14 cellular contexts compared by ENCODE assay signal in the genomic region with DNA sequence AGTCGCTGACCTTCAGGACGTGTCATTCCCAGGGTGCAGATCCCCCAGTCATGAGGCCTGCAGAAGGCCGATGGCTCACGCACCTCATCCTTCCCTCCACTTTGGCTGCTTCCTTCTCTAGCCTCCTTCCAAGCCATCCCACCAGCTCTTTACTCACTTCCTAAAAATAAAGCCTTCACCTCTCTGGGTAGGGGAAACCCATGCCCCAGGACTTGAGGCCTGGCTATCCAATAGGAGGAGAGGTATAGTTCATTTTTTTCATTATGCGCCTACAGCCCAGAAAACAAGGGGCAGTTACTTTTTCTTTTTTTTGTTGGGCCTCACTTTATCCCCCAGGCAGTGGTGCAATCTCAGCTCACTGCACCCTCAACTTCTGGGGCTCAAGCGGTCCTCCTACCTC.
DNase-seq lines count a peak whose midpoint lies in the region; ATAC-seq, FAIRE-seq and TF ChIP-seq lines count a peak whose summit lies in the region.
"Had no signal": no experiment of that assay in that cellular context is flagged by ENCODE, and none has a peak within 500 bp of the region (broad histone marks: within the 10 kb centered on the region; RNA-seq: fewer than 3 reads in every experiment).

No MANE protein-coding gene starts in this region.

- no peaks in the 10 kb centered on the region for H4K20me1 ChIP-seq in MM.1S (ENCODE audit: insufficient read depth, low read length)

- H3K9me2 ChIP-seq in MM.1S (replicated peaks; ENCODE audit: insufficient read depth, low read length): no peaks in the 10 kb centered on the region

- H3K4me2 ChIP-seq in MM.1S (ENCODE audit: low read depth, low read length): 0 out of 2 replicates have a peak overlapping the region, but pooled peaks have one; percentile 19
- H3K4me2 ChIP-seq: GM23338 had no signal

- no peak overlapping the region for H2AFZ ChIP-seq in MM.1S (ENCODE audit: low read length)
- H2AFZ ChIP-seq: GM23338 had no signal

- peaks cover 14% of the 10 kb centered on the region for H3F3A ChIP-seq in MM.1S (ENCODE audit: insufficient read depth, low read length)

- peaks cover 14% of the 10 kb centered on the region for H3K4me1 Mint-ChIP-seq in central memory CD8-positive, alpha-beta T cell
- peaks cover 11 to 16% of the 10 kb centered on the region in 2 donors for H3K4me1 Mint-ChIP-seq in stimulated activated naive B cell treated with anti-CD40 and anti-IgM and Interleukin-4, amounts not matched to agents 10 μg/mL and 1 μg/mL and 100 μg/mL, for 72 hours
- H3K4me1 Mint-ChIP-seq: GM23338 had no signal

- H3K27me3 Mint-ChIP-seq in central memory CD8-positive, alpha-beta T cell: no peaks in the 10 kb centered on the region
- no peaks in the 10 kb centered on the region for H3K27me3 Mint-ChIP-seq in stimulated activated naive B cell treated with anti-CD40 and anti-IgM and Interleukin-4, amounts not matched to agents 10 μg/mL and 1 μg/mL and 100 μg/mL, for 72 hours
- H3K27me3 Mint-ChIP-seq: CD4-positive, alpha-beta memory T cell had no signal

- no peaks in the 10 kb centered on the region for H3K36me3 Mint-ChIP-seq in central memory CD8-positive, alpha-beta T cell (ENCODE audit: insufficient read depth)
- peaks cover 8 to 14% of the 10 kb centered on the region in 2 donors for H3K36me3 Mint-ChIP-seq in stimulated activated naive B cell treated with anti-CD40 and anti-IgM and Interleukin-4, amounts not matched to agents 10 μg/mL and 1 μg/mL and 100 μg/mL, for 72 hours

- peak in 1 of 8 donors; percentile 35 for ATAC-seq in heart right ventricle
- no peak for ATAC-seq in central memory CD8-positive, alpha-beta T cell (replicated peaks; ENCODE audit: extremely low read depth, poor library complexity, severe bottlenecking)
- peak; percentile 49 to 53 for ATAC-seq in stimulated activated naive B cell treated with anti-CD40 and anti-IgM and Interleukin-4, amounts not matched to agents 10 μg/mL and 1 μg/mL and 100 μg/mL, for 72 hours (replicated peaks)
- ATAC-seq: GM23338 had no signal

- no peaks in the 10 kb centered on the region for H3K27me3 ChIP-seq in heart right ventricle
- H3K27me3 ChIP-seq in right atrium auricular region: no peaks in the 10 kb centered on the region
- no peaks in the 10 kb centered on the region; the same call in 1 of the 2 replicates for H3K27me3 ChIP-seq in MM.1S (replicated peaks; ENCODE audit: insufficient read depth, low read length)
- H3K27me3 ChIP-seq: SJCRH30 had no signal

- H3K36me3 ChIP-seq in heart right ventricle (no peaks in the 10 kb centered on the region), right atrium auricular region (no peaks in the 10 kb centered on the region), MM.1S (replicated peaks; ENCODE audit: insufficient read depth, low read length) (no peaks in the 10 kb centered on the region)
- H3K36me3 ChIP-seq: SJCRH30 had no signal

- H3K27ac ChIP-seq in heart right ventricle (peak overlapping the region in 9 of 10 donors; percentile 22 to 82 (median 58)), right atrium auricular region (peak overlapping the region in 1 of 2 donors; percentile 48), MM.1S (ENCODE audit: low read length) (no peak overlapping the region)
- H3K27ac ChIP-seq: A549, SJCRH30 had no signal

- intact Hi-C loops in heart right ventricle (cut with DNase I): loop anchor here in 2 of 10 donors (5.0 to 10.0 kb wide), 2 partner anchors 85 to 93 kb away; a partner anchor contains a TSS

- H3K9me3 Mint-ChIP-seq in central memory CD8-positive, alpha-beta T cell: no peaks in the 10 kb centered on the region
- H3K9me3 Mint-ChIP-seq in stimulated activated naive B cell treated with anti-CD40 and anti-IgM and Interleukin-4, amounts not matched to agents 10 μg/mL and 1 μg/mL and 100 μg/mL, for 72 hours: peaks cover 9 to 16% of the 10 kb centered on the region in 2 donors

- no peak overlapping the region for H3K4me3 Mint-ChIP-seq in central memory CD8-positive, alpha-beta T cell
- no peak overlapping the region for H3K4me3 Mint-ChIP-seq in stimulated activated naive B cell treated with anti-CD40 and anti-IgM and Interleukin-4, amounts not matched to agents 10 μg/mL and 1 μg/mL and 100 μg/mL, for 72 hours
- H3K4me3 Mint-ChIP-seq: GM23338 had no signal

- H3K9ac ChIP-seq in MM.1S (ENCODE audit: low read length): no peak overlapping the region

- H3K4me3 ChIP-seq in heart right ventricle: no peak overlapping the region
- no peak overlapping the region for H3K4me3 ChIP-seq in right atrium auricular region
- H3K4me3 ChIP-seq in MM.1S (ENCODE audit: low read length): no peak overlapping the region
- H3K4me3 ChIP-seq: A549, GM23338, SJCRH30 had no signal

- H3K27ac Mint-ChIP-seq in central memory CD8-positive, alpha-beta T cell (ENCODE audit: low read depth): peak overlapping the region; percentile 24
- H3K27ac Mint-ChIP-seq in stimulated activated naive B cell treated with anti-CD40 and anti-IgM and Interleukin-4, amounts not matched to agents 10 μg/mL and 1 μg/mL and 100 μg/mL, for 72 hours: no peak overlapping the region
- H3K27ac Mint-ChIP-seq: CD4-positive, alpha-beta memory T cell; GM23338 had no signal

- H3K4me1 ChIP-seq in heart right ventricle (peaks cover 6 to 36% (median 26%) of the 10 kb centered on the region in 9 donors), right atrium auricular region (peaks cover 0 to 19% of the 10 kb centered on the region in 2 donors), MM.1S (ENCODE audit: low read length) (peaks cover 26% of the 10 kb centered on the region)

- H3K9me3 ChIP-seq in heart right ventricle (peaks cover 0 to 21% (median 8%) of the 10 kb centered on the region in 11 donors), right atrium auricular region (peaks cover 0 to 14% of the 10 kb centered on the region in 2 donors), MM.1S (replicated peaks; ENCODE audit: insufficient read depth, low read length) (no peaks in the 10 kb centered on the region)
- H3K9me3 ChIP-seq: SJCRH30 had no signal

- 97 to 99% methylated on average over 6 of the region's 6 CpGs for WGBS in heart right ventricle, 2 donors

- TF ChIP-seq CTCF in heart right ventricle (IDR thresholded peaks at IDR 0.05): no peak
- no peak for TF ChIP-seq CTCF in right atrium auricular region (IDR thresholded peaks at IDR 0.05)
- TF ChIP-seq CTCF in MM.1S (IDR thresholded peaks at IDR 0.05; ENCODE audit: low read length): no peak

- no peaks in the 10 kb centered on the region for H3K79me2 ChIP-seq in MM.1S (ENCODE audit: low read length)

- no peak for FAIRE-seq in frontal cortex (lab: Jason Lieb, UNC)
- FAIRE-seq: A549, D721Med, G401.6 had no signal

- no peak for DNase-seq in heart right ventricle
- DNase-seq in right atrium auricular region (ENCODE audit: low spot score): no peak
- DNase-seq in MM.1S: no peak
- DNase-seq in central memory CD8-positive, alpha-beta T cell (ENCODE audit: low spot score in 2 of 2): no peak
- DNase-seq in stimulated activated naive B cell treated with anti-CD40 and anti-IgM and Interleukin-4, amounts not matched to agents 10 μg/mL and 1 μg/mL and 100 μg/mL, for 72 hours: no peak
- no peak for DNase-seq in frontal cortex (ENCODE audit: low spot score in 2 of 2)
- DNase-seq in effector CD8-positive, alpha-beta T cell (lab: John Stamatoyannopoulos, UW): no peak
- DNase-seq in NCI-H1694 (lab: John Stamatoyannopoulos, UW): no peak
